ENCODE assay signal across 2 cellular contexts in genomic region chrX:43706786-43707185, GRCh38.
TF ChIP-seq lines count a peak whose summit lies in the region.

No MANE protein-coding gene starts in this region.

TF ChIP-seq in IMR-90, 13 proteins besides CTCF, POLR2A, EP300 and RAD21:
- TF ChIP-seq FOS (IDR thresholded peaks at IDR 0.05; ENCODE audit: low read depth, low read length) (no peak), MAZ (IDR thresholded peaks at IDR 0.05; ENCODE audit: borderline replicate concordance, low read depth, low read length) (no peak), MXI1 (IDR thresholded peaks at IDR 0.05; ENCODE audit: borderline replicate concordance, low read depth, low read length) (no peak), NFE2L2 (IDR thresholded peaks at IDR 0.05; ENCODE audit: low read depth, low read length) (no peak), BHLHE40 (IDR thresholded peaks at IDR 0.05; ENCODE audit: low read depth, low read length) (no peak), CHD1 (IDR thresholded peaks at IDR 0.05; ENCODE audit: low read depth, low read length) (no peak)

TF ChIP-seq in endothelial cell of umbilical vein, 7 proteins besides CTCF, POLR2A, EP300 and RAD21:
- TF ChIP-seq GATA2 (IDR thresholded peaks at IDR 0.05; ENCODE audit: insufficient read depth, insufficient read length, low read depth, low read length) (no peak), POLR2AphosphoS5 (IDR thresholded peaks at IDR 0.05; ENCODE audit: insufficient read depth, low read depth, low read length) (no peak), MAX (IDR thresholded peaks at IDR 0.05; ENCODE audit: insufficient read depth, insufficient read length) (no peak), EZH2 (IDR thresholded peaks at IDR 0.05; ENCODE audit: borderline replicate concordance, low read depth, low read length, severe bottlenecking) (no peak)
